ENCODE assay signal across 11 cellular contexts in genomic region chr10:110664483-110665420, GRCh38. TPM values are rescaled to one million over a fixed set of nuclear protein-coding genes. Genes with fewer than 3 reads are reported as not detected.
DNase-seq lines count a peak whose midpoint lies in the region; ATAC-seq, FAIRE-seq and TF ChIP-seq lines count a peak whose summit lies in the region.
"Had no signal": no experiment of that assay in that cellular context is flagged by ENCODE, and none has a peak within 500 bp of the region (broad histone marks: within the 10 kb centered on the region; RNA-seq: fewer than 3 reads in every experiment).

No MANE protein-coding gene starts in this region.

- no peak for FAIRE-seq in endothelial cell of umbilical vein (lab: Jason Lieb, UNC)
- FAIRE-seq: TTC549 had no signal

- H3K79me2 ChIP-seq in endothelial cell of umbilical vein (ENCODE audit: control insufficient read depth, insufficient read depth, low read length): no peaks in the 10 kb centered on the region

- WGBS in psoas muscle, 3 donors: 49 to 66% (median 52%) methylated on average over 10 of the region's 10 CpGs
- 91 to 94% methylated on average over 10 of the region's 10 CpGs for WGBS in thyroid gland, 2 donors

- no peak overlapping the region for H3K27ac ChIP-seq in endothelial cell of umbilical vein (ENCODE audit: insufficient read depth, low read depth, low read length)
- peak overlapping the region; percentile 97 for H3K27ac ChIP-seq in psoas muscle
- H3K27ac ChIP-seq in thyroid gland: no peak overlapping the region
- H3K27ac ChIP-seq: skin epidermis had no signal

- H3K9me1 ChIP-seq in endothelial cell of umbilical vein (replicated peaks; ENCODE audit: control insufficient read depth, extremely low read depth, insufficient read depth, low read length): no peaks in the 10 kb centered on the region

- H3K4me2 ChIP-seq in endothelial cell of umbilical vein (ENCODE audit: insufficient read depth, low read length): no peak overlapping the region

- intact Hi-C loops in endothelial cell of umbilical vein (cut with micrococcal nuclease): no loop called here
- intact Hi-C loops in psoas muscle (cut with DNase I): loop anchor here in 1 of 2 donors (5.0 kb wide), 1 partner anchor 68 kb away; no protein-coding TSS in a partner anchor
- intact Hi-C loops in thyroid gland (cut with DNase I): no loop called here

- DNase-seq in ELR (ENCODE audit: low read depth) (peak; percentile 95), NCI-H146 treated with DMSO at 0.1 percent for 48 hours (lab: John Stamatoyannopoulos, UW; ENCODE audit: unreplicated experiment) (peak; percentile 22), endothelial cell of umbilical vein (ENCODE audit: low read depth, low spot score) (no peak), psoas muscle (peak in 1 of 2 donors; percentile 70), HuH-7.5 (ENCODE audit: low spot score) (no peak), putamen (ENCODE audit: low spot score) (no peak), thyroid gland (no peak)
- DNase-seq: NCI-H2029 had no signal

- TF ChIP-seq POLR2A in endothelial cell of umbilical vein (IDR thresholded peaks at IDR 0.05; ENCODE audit: low read depth, low read length) (no peak), thyroid gland (IDR thresholded peaks at IDR 0.05) (no peak)

- dilution Hi-C loops in endothelial cell of umbilical vein (cut with MboI; ENCODE audit: extremely low pct_ligation_motif_present, low sequenced_read_pairs): no loop called here

- POLR2A ChIA-PET in endothelial cell of umbilical vein (lab: Charles Lee): no interaction called here

- CTCF ChIA-PET in endothelial cell of umbilical vein (lab: Charles Lee): interaction anchor here (1.3 to 3.2 kb wide), 2 partner anchors 7 to 19 kb away, joined by 4 to 12 read pairs; no protein-coding TSS in a partner anchor

- H2AFZ ChIP-seq in endothelial cell of umbilical vein (ENCODE audit: low read depth, low read length): no peak overlapping the region

- H4K20me1 ChIP-seq in endothelial cell of umbilical vein (replicated peaks; ENCODE audit: control insufficient read depth, extremely low read depth, insufficient read depth, low read length): no peaks in the 10 kb centered on the region

- no TSS peak for BruUV-seq in endothelial cell of umbilical vein (replicated peaks; lab: Mats Ljungman, UMichigan)

- H3K27me3 ChIP-seq in endothelial cell of umbilical vein (ENCODE audit: control insufficient read depth in 2 of 2, insufficient read depth in 2 of 2, low read length in 2 of 2) (peaks cover 12 to 19% of the 10 kb centered on the region in 2 experiments), psoas muscle (ENCODE audit: insufficient read depth in 3 of 3, low read length in 2 of 3) (no peaks in the 10 kb centered on the region), thyroid gland (no peaks in the 10 kb centered on the region)

- peak; percentile 33 to 68 (median 60) for ATAC-seq in psoas muscle
- no peak for ATAC-seq in HG03135 (IDR thresholded peaks at IDR 0.05; ENCODE audit: unreplicated experiment)

- H3K4me1 ChIP-seq in endothelial cell of umbilical vein (ENCODE audit: control insufficient read depth, extremely low read depth, insufficient read depth, low read length) (peaks cover 2% of the 10 kb centered on the region), psoas muscle (peaks cover 48% of the 10 kb centered on the region), thyroid gland (no peaks in the 10 kb centered on the region)

- no peaks in the 10 kb centered on the region for H3K36me3 ChIP-seq in endothelial cell of umbilical vein (ENCODE audit: control insufficient read depth in 2 of 2, extremely low read depth in 1 of 2, insufficient read depth in 2 of 2, low read length in 2 of 2)
- no peaks in the 10 kb centered on the region for H3K36me3 ChIP-seq in psoas muscle (ENCODE audit: insufficient read depth in 1 of 2, low read depth in 1 of 2)
- no peaks in the 10 kb centered on the region for H3K36me3 ChIP-seq in thyroid gland

- TF ChIP-seq CTCF in endothelial cell of umbilical vein (IDR thresholded peaks at IDR 0.05; ENCODE audit: extremely low read depth in 1 of 2, insufficient read depth in 1 of 2, low read depth in 1 of 2, low read length in 2 of 2) (no peak), psoas muscle (IDR thresholded peaks at IDR 0.05) (no peak), thyroid gland (IDR thresholded peaks at IDR 0.05) (no peak)

- H3K4me3 ChIP-seq in endothelial cell of umbilical vein (replicated peaks in 1 of 3; ENCODE audit: insufficient read depth in 1 of 3, low read depth in 1 of 3, low read length in 3 of 3): no peak overlapping the region
- peak overlapping the region; percentile 43 for H3K4me3 ChIP-seq in psoas muscle
- no peak overlapping the region for H3K4me3 ChIP-seq in thyroid gland (replicated peaks in 1 of 3)
- H3K4me3 ChIP-seq: skin epidermis had no signal

- no peaks in the 10 kb centered on the region for H3K9me3 ChIP-seq in endothelial cell of umbilical vein (replicated peaks; ENCODE audit: control insufficient read depth, insufficient read depth, low read length)
- H3K9me3 ChIP-seq in psoas muscle: no peaks in the 10 kb centered on the region
- no peaks in the 10 kb centered on the region for H3K9me3 ChIP-seq in thyroid gland

- H3K9ac ChIP-seq in endothelial cell of umbilical vein (replicated peaks; ENCODE audit: extremely low read depth, insufficient read depth, low read length): no peak overlapping the region

TF ChIP-seq in endothelial cell of umbilical vein, 7 proteins besides CTCF, POLR2A, EP300 and RAD21:
- TF ChIP-seq FOS (IDR thresholded peaks at IDR 0.05; ENCODE audit: borderline replicate concordance, insufficient read depth, low read length): peak; percentile 25
- TF ChIP-seq JUN (IDR thresholded peaks at IDR 0.05; ENCODE audit: borderline replicate concordance, insufficient read depth, insufficient read length, low read depth): peak; percentile 43
- TF ChIP-seq MAX (IDR thresholded peaks at IDR 0.05; ENCODE audit: insufficient read depth, insufficient read length): no peak

RNA-seq across cellular contexts. Expression of gene RBM20, which starts 20.6 kb away (rescaled TPM):
- total RNA-seq in endothelial cell of umbilical vein: not detected in 2 replicates
- polyA plus RNA-seq in endothelial cell of umbilical vein: 0.02 and 0.04 TPM in 2 replicates
- polyA plus RNA-seq in endothelial cell of umbilical vein (2011; cell fraction: cytosol; rRNA removed): not detected in 2 replicates
- polyA plus RNA-seq in endothelial cell of umbilical vein (2011; cell fraction: nucleus; rRNA removed): 0.14 and 0.20 TPM in 2 replicates
- polyA plus RNA-seq in endothelial cell of umbilical vein (2012): 0.14 TPM in 1 of 2 replicates, not detected in the other
- 0.02 TPM in 1 of 2 replicates, not detected in the other for polyA minus RNA-seq in endothelial cell of umbilical vein
- not detected for polyA minus RNA-seq in endothelial cell of umbilical vein (2011; cell fraction: cytosol; rRNA and poly(A)+ RNA removed)
- 0.24 TPM in 1 of 2 replicates, not detected in the other for polyA minus RNA-seq in endothelial cell of umbilical vein (2011; cell fraction: nucleus; rRNA and poly(A)+ RNA removed)
- 10 to 100 TPM; 14.2 to 48.8 (median 25.1) TPM for total RNA-seq in psoas muscle
- polyA plus RNA-seq in psoas muscle: 10 to 100 TPM in 1 of 3 donors, 1 to 10 TPM in 2; 1.6 to 11.7 (median 6.7) TPM
- total RNA-seq in thyroid gland: 1 to 10 TPM in 3 of 4 donors, under 1 TPM in 1; 0.54 to 4.3 (median 1.5) TPM

Comparison
In these comparisons a context has a peak if more than half of its experiments do, and no peak if none do; other contexts are left out.
1. DNase-seq: peak in ELR (single experiment) and NCI-H146 treated with DMSO at 0.1 percent for 48 hours (single experiment); none in endothelial cell of umbilical vein (single experiment), HuH-7.5 (single experiment), putamen (single experiment) and thyroid gland (0 of 2).